In the genomic region with DNA sequence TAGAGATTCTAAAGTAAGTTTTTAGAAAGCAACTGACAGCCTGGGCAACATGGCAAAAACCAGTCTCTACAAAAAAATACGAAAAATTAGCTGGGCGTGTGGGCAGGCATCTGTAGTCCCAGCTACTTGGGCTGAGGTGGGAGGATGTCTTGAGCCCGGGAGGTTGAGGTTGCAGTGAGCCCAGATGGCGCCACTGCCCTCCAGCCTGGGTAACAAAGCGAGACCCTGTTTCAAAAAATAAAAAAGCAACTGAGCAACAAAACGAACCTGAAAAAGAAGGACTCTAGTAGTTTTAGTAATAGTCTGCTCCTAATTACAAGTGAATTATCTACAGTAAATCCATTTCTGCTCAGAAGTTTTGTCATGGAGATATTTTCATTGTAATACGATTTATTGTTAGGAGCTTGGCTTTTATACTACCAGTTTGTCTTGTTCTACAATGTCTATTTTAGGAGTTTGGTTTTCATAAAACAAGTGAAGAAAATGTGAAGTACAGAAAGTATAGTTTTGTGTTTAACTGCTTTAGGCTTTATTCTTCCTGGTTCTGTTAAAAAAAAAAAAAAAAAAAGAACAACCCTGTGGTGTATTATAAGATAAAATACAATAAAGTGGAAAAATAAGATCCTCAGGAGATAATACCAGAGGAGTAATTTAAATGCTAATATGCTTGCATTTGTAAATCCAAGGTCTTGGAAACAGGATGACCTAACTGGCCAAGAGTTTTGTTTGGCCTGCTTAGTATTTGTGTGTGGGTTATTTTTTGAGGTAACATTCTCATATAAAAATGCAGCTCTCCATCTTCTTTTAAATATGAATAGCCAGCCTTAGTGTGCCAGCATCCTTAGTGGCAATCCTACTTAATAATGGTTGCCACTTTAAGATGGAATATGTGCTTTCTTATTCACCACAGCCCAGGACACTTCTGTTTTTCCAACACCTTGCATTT, we compare ENCODE assay signal across 10 cellular contexts. TPM values are rescaled to one million over a fixed set of nuclear protein-coding genes. Genes with fewer than 3 reads are reported as not detected.
DNase-seq lines count a peak whose midpoint lies in the region; ATAC-seq, FAIRE-seq and TF ChIP-seq lines count a peak whose summit lies in the region.
"Had no signal": no experiment of that assay in that cellular context is flagged by ENCODE, and none has a peak within 500 bp of the region (broad histone marks: within the 10 kb centered on the region; RNA-seq: fewer than 3 reads in every experiment).

No MANE protein-coding gene starts in this region.

- peak overlapping the region; percentile 88 for H3K4me2 ChIP-seq in OCI-LY7 (ENCODE audit: low read length)

- H3K4me1 Mint-ChIP-seq in MCF 10A (ENCODE audit: insufficient read depth, unreplicated experiment), result peaks cover 16% of the 10 kb centered on the region
- H3K4me1 Mint-ChIP-seq in type B pancreatic cell (ENCODE audit: unreplicated experiment), result peaks cover 19% of the 10 kb centered on the region

- H2AFZ ChIP-seq in OCI-LY7 (ENCODE audit: low read length), result no peak overlapping the region

- H3K9me3 Mint-ChIP-seq in MCF 10A (ENCODE audit: unreplicated experiment) (no peaks in the 10 kb centered on the region), type B pancreatic cell (no peaks in the 10 kb centered on the region)

- no peak overlapping the region for H3K27ac ChIP-seq in breast epithelium
- peak overlapping the region; percentile 15 for H3K27ac ChIP-seq in OCI-LY7 (ENCODE audit: low read depth, low read length, poor library complexity, severe bottlenecking)
- H3K27ac ChIP-seq in effector memory CD4-positive, alpha-beta T cell (ENCODE audit: insufficient read depth, low read length, poor library complexity, severe bottlenecking), result no peak overlapping the region

- ATAC-seq in HG03025 (IDR thresholded peaks at IDR 0.05; ENCODE audit: low FRiP score, unreplicated experiment), result no peak

- peaks cover 71% of the 10 kb centered on the region for H3K79me2 ChIP-seq in OCI-LY7 (ENCODE audit: insufficient read depth, low read depth, low read length)

- no peaks in the 10 kb centered on the region for H3K9me2 ChIP-seq in OCI-LY7 (ENCODE audit: insufficient read depth, low read length)

- TF ChIP-seq CTCF in MCF 10A (IDR thresholded peaks at IDR 0.05; ENCODE audit: unreplicated experiment) (no peak), breast epithelium (IDR thresholded peaks at IDR 0.05) (no peak), OCI-LY7 (conservative IDR thresholded peaks at IDR 0.05; ENCODE audit: low read length) (peak; percentile 74), type B pancreatic cell (conservative IDR thresholded peaks at IDR 0.05) (no peak)

- H3K4me3 ChIP-seq in breast epithelium (no peak overlapping the region), OCI-LY7 (ENCODE audit: low read depth, low read length, poor library complexity, severe bottlenecking) (peak overlapping the region; percentile 98)
- no peak overlapping the region for H3K4me3 ChIP-seq in effector memory CD4-positive, alpha-beta T cell (ENCODE audit: insufficient read depth, low read depth, low read length, poor library complexity, severe bottlenecking)

- no peaks in the 10 kb centered on the region for H3K9me3 ChIP-seq in breast epithelium
- no peaks in the 10 kb centered on the region for H3K9me3 ChIP-seq in OCI-LY7 (ENCODE audit: low read length)
- no peaks in the 10 kb centered on the region for H3K9me3 ChIP-seq in effector memory CD4-positive, alpha-beta T cell (ENCODE audit: control insufficient read depth, low read length)

- BruUV-seq in MCF 10A (replicated peaks; lab: Mats Ljungman, UMichigan) (no TSS peak), OCI-LY7 (replicated peaks; lab: Mats Ljungman, UMichigan) (no TSS peak)

- peak overlapping the region; percentile 24 for H3K4me3 Mint-ChIP-seq in MCF 10A (ENCODE audit: unreplicated experiment)
- peak overlapping the region; percentile 77 for H3K4me3 Mint-ChIP-seq in type B pancreatic cell

- intact Hi-C loops in MCF 10A (cut with micrococcal nuclease), result no loop called here
- intact Hi-C loops in breast epithelium (cut with DNase I; ENCODE audit: low total_unique reads), result no loop called here
- intact Hi-C loops in OCI-LY7 (cut with micrococcal nuclease; ENCODE audit: unreplicated experiment), result loop anchor here (5.0 to 10.0 kb wide), 4 partner anchors 366 to 1309 kb away; partner anchors contain the start of genes FRMD6, GPR137C and TXNDC16

- peaks cover 12% of the 10 kb centered on the region for H3K36me3 Mint-ChIP-seq in MCF 10A (ENCODE audit: insufficient read depth, unreplicated experiment)
- peaks cover 19% of the 10 kb centered on the region for H3K36me3 Mint-ChIP-seq in type B pancreatic cell

- DNase-seq in MCF 10A (ENCODE audit: unreplicated experiment) (no peak), breast epithelium (ENCODE audit: low spot score in 2 of 2) (no peak), OCI-LY7 (ENCODE audit: low spot score) (peak; percentile 45), type B pancreatic cell (ENCODE audit: extremely low spot score, unreplicated experiment) (no peak), DMS53 (lab: John Stamatoyannopoulos, UW) (no peak)
- no peak for DNase-seq in effector memory CD4-positive, alpha-beta T cell
- DNase-seq: COR-L47 had no signal

- CTCF ChIA-PET in MCF 10A (lab: Yijun Ruan, JAX), result interaction anchor here (0.7 to 1.2 kb wide), 2 partner anchors 21 to 734 kb away, joined by 3 to 5 read pairs; no protein-coding TSS in a partner anchor
- CTCF ChIA-PET in OCI-LY7 (lab: Charles Lee; ENCODE audit: unreplicated experiment), result no interaction called here

- H3K27me3 Mint-ChIP-seq in MCF 10A (ENCODE audit: insufficient read depth, unreplicated experiment), result no peaks in the 10 kb centered on the region
- H3K27me3 Mint-ChIP-seq in type B pancreatic cell, result no peaks in the 10 kb centered on the region

- POLR2A ChIA-PET in MCF 10A (lab: Yijun Ruan, JAX) (interaction anchor here (0.6 to 1.2 kb wide), 4 partner anchors 9 to 303 kb away, joined by 3 read pairs; no protein-coding TSS in a partner anchor), OCI-LY7 (lab: Charles Lee) (interaction anchor here (0.6 to 1.2 kb wide), 6 partner anchors 15 to 1011 kb away, joined by 4 to 6 read pairs (median 4); no protein-coding TSS in a partner anchor)

- H3K27ac Mint-ChIP-seq in MCF 10A (ENCODE audit: low read depth, unreplicated experiment) (no peak overlapping the region), type B pancreatic cell (peak overlapping the region; percentile 19)

- peaks cover 23% of the 10 kb centered on the region for H4K20me1 ChIP-seq in OCI-LY7 (ENCODE audit: insufficient read depth, low read length)

- H3K36me3 ChIP-seq in breast epithelium (no peaks in the 10 kb centered on the region), OCI-LY7 (ENCODE audit: insufficient read depth, low read length) (peaks cover 52% of the 10 kb centered on the region)
- peaks cover 3% of the 10 kb centered on the region for H3K36me3 ChIP-seq in effector memory CD4-positive, alpha-beta T cell (ENCODE audit: control insufficient read depth, insufficient read depth, low read length)

- H3K27me3 ChIP-seq in breast epithelium, result no peaks in the 10 kb centered on the region
- H3K27me3 ChIP-seq in effector memory CD4-positive, alpha-beta T cell (replicated peaks; ENCODE audit: control insufficient read depth, insufficient read depth, low read length, poor library complexity, severe bottlenecking), result no peaks in the 10 kb centered on the region

- no peak for TF ChIP-seq POLR2A in breast epithelium (IDR thresholded peaks at IDR 0.05)

- FAIRE-seq in endometrium (lab: Jason Lieb, UNC), result peak; percentile 41
- FAIRE-seq: RCC 7860 had no signal

- H3K4me1 ChIP-seq in breast epithelium (peaks cover 0 to 8% of the 10 kb centered on the region in 2 donors), OCI-LY7 (ENCODE audit: insufficient read depth, low read length, poor library complexity, severe bottlenecking) (peaks cover 47% of the 10 kb centered on the region)
- peaks cover 21% of the 10 kb centered on the region for H3K4me1 ChIP-seq in effector memory CD4-positive, alpha-beta T cell (ENCODE audit: control insufficient read depth, insufficient read depth, low read length, poor library complexity, severe bottlenecking)

RNA-seq across cellular contexts. Expression of gene TMX1, which starts 2.8 kb away (rescaled TPM):
- total RNA-seq in MCF 10A (2022) (31.9 and 35.0 TPM in 2 replicates), breast epithelium (10 to 100 TPM; 31.5 to 44.1 (median 41.8) TPM), OCI-LY7 (2022) (49.8 and 59.0 TPM in 2 replicates), type B pancreatic cell (ENCODE audit: low replicate concordance) (28.8 and 31.4 TPM in 2 replicates)
- 33.6 and 34.3 TPM in 2 replicates for total RNA-seq in OCI-LY7 (2014; rRNA removed; shearing (Covaris generic))
